21 cellular contexts compared by ENCODE assay signal in genomic region chr7:30963842-30964241, GRCh38. TPM values are rescaled to one million over a fixed set of nuclear protein-coding genes. Genes with fewer than 3 reads are reported as not detected.
DNase-seq lines count a peak whose midpoint lies in the region; ATAC-seq, FAIRE-seq and TF ChIP-seq lines count a peak whose summit lies in the region.
"Had no signal": no experiment of that assay in that cellular context is flagged by ENCODE, and none has a peak within 500 bp of the region (broad histone marks: within the 10 kb centered on the region; RNA-seq: fewer than 3 reads in every experiment).

GHRHR (plus strand) TSS chr7:30963953; CDS start chr7:30964069, 116 bp downstream.

- H3K9ac ChIP-seq in endodermal cell (ENCODE audit: extremely low read depth, low read length, poor library complexity, severe bottlenecking), result no peak within 1 kb of the TSS

- H3K4me1 ChIP-seq in endodermal cell (ENCODE audit: control insufficient read depth, insufficient read depth, low read length) (no peaks in the 10 kb centered on the region), HAP-1 (no peaks in the 10 kb centered on the region), Caco-2 (no peaks in the 10 kb centered on the region)

- in situ Hi-C loops in HAP-1 (cut with MboI; ENCODE audit: low sequenced_read_pairs), result no loop called here

- no peaks in the 10 kb centered on the region for H3K4me1 Mint-ChIP-seq in T-helper 17 cell
- H3K4me1 Mint-ChIP-seq in endodermal cell, result no peaks in the 10 kb centered on the region
- H3K4me1 Mint-ChIP-seq in natural killer cell treated with Interleukin-12 subunit alpha and Interleukin-12 subunit beta and Interleukin-15 and Interleukin-18, amount 100 ng/mL, for 72 hours (ENCODE audit: low read depth in 2 of 2), result no peaks in the 10 kb centered on the region
- H3K4me1 Mint-ChIP-seq in Caco-2 (ENCODE audit: low read depth, unreplicated experiment), result no peaks in the 10 kb centered on the region

- no peak within 1 kb of the TSS for H3K27ac ChIP-seq in endodermal cell (ENCODE audit: low read depth, low read length)
- H3K27ac ChIP-seq: C4-2B had no signal

- intact Hi-C loops in Caco-2 (cut with micrococcal nuclease; ENCODE audit: unreplicated experiment), result no loop called here

- peak; percentile 75 for FAIRE-seq in urothelium cell line (lab: Jason Lieb, UNC)
- FAIRE-seq: A204.1, H1, HepG2 had no signal

- peaks cover 14% of the 10 kb centered on the region for H3K27me3 ChIP-seq in endodermal cell (ENCODE audit: control insufficient read depth, insufficient read depth, low read length, poor library complexity, severe bottlenecking)
- H3K27me3 ChIP-seq in HAP-1 (ENCODE audit: low read depth), result no peaks in the 10 kb centered on the region
- no peaks in the 10 kb centered on the region for H3K27me3 ChIP-seq in Caco-2 (replicated peaks; ENCODE audit: control insufficient read depth, insufficient read depth, low read length)

- DNase-seq in T-helper 17 cell (no peak), endodermal cell (peak; percentile 36), urothelium cell line (ENCODE audit: low spot score) (no peak), HAP-1 (ENCODE audit: low spot score in 2 of 2) (no peak), activated gamma-delta T cell treated with Interleukin-2 at 50 U/mL for 16 hours (no peak), Caco-2 (no peak)
- no peak for DNase-seq in natural killer cell treated with Interleukin-12 subunit alpha and Interleukin-12 subunit beta and Interleukin-15 and Interleukin-18, amount 100 ng/mL, for 72 hours (ENCODE audit: low spot score)
- DNase-seq: ACHN; AML-193; CD4-positive, alpha-beta T cell; DMS153; DMS79; GDM1; H9 had no signal

- H3K36me3 ChIP-seq in endodermal cell (ENCODE audit: control insufficient read depth, insufficient read depth, low read length) (no peaks in the 10 kb centered on the region), HAP-1 (replicated peaks) (no peaks in the 10 kb centered on the region), Caco-2 (ENCODE audit: control insufficient read depth, insufficient read depth, low read length) (no peaks in the 10 kb centered on the region)

- ATAC-seq in T-helper 17 cell, result no peak
- ATAC-seq in natural killer cell treated with Interleukin-12 subunit alpha and Interleukin-12 subunit beta and Interleukin-15 and Interleukin-18, amount 100 ng/mL, for 72 hours, result peak; percentile 7 to 40
- ATAC-seq: HepG2 had no signal

- no peak within 1 kb of the TSS for H3K4me3 Mint-ChIP-seq in T-helper 17 cell
- H3K4me3 Mint-ChIP-seq in endodermal cell, result no peak within 1 kb of the TSS
- H3K4me3 Mint-ChIP-seq in natural killer cell treated with Interleukin-12 subunit alpha and Interleukin-12 subunit beta and Interleukin-15 and Interleukin-18, amount 100 ng/mL, for 72 hours, result no peak within 1 kb of the TSS
- no peak within 1 kb of the TSS for H3K4me3 Mint-ChIP-seq in Caco-2 (ENCODE audit: unreplicated experiment)
- H3K4me3 Mint-ChIP-seq: CD4-positive, alpha-beta T cell; H9 had no signal

- CTCF ChIA-PET in Caco-2 (lab: Charles Lee), result no interaction called here

- POLR2A ChIA-PET in Caco-2 (lab: Charles Lee), result no interaction called here

- no peaks in the 10 kb centered on the region for H3K36me3 Mint-ChIP-seq in T-helper 17 cell (ENCODE audit: low read depth)
- H3K36me3 Mint-ChIP-seq in endodermal cell (ENCODE audit: low read depth), result no peaks in the 10 kb centered on the region
- no peaks in the 10 kb centered on the region for H3K36me3 Mint-ChIP-seq in natural killer cell treated with Interleukin-12 subunit alpha and Interleukin-12 subunit beta and Interleukin-15 and Interleukin-18, amount 100 ng/mL, for 72 hours
- no peaks in the 10 kb centered on the region for H3K36me3 Mint-ChIP-seq in Caco-2 (ENCODE audit: insufficient read depth, unreplicated experiment)
- H3K36me3 Mint-ChIP-seq: IgD-negative memory B cell had no signal

- no peaks in the 10 kb centered on the region for H3K9me3 Mint-ChIP-seq in endodermal cell
- no peaks in the 10 kb centered on the region for H3K9me3 Mint-ChIP-seq in natural killer cell treated with Interleukin-12 subunit alpha and Interleukin-12 subunit beta and Interleukin-15 and Interleukin-18, amount 100 ng/mL, for 72 hours
- no peaks in the 10 kb centered on the region for H3K9me3 Mint-ChIP-seq in Caco-2 (ENCODE audit: unreplicated experiment)
- H3K9me3 Mint-ChIP-seq: CD4-positive, alpha-beta T cell had no signal

- H3K4me3 ChIP-seq in endodermal cell (ENCODE audit: low read length) (no peak within 1 kb of the TSS), HAP-1 (no peak within 1 kb of the TSS), Caco-2 (ENCODE audit: low read depth, low read length) (no peak within 1 kb of the TSS)

- H3K9me3 ChIP-seq in T-helper 17 cell (ENCODE audit: control insufficient read depth, low read length, poor library complexity, severe bottlenecking) (no peaks in the 10 kb centered on the region), endodermal cell (ENCODE audit: control insufficient read depth, low read length) (no peaks in the 10 kb centered on the region), HAP-1 (no peaks in the 10 kb centered on the region), Caco-2 (no peaks in the 10 kb centered on the region)

- peaks cover 32% of the 10 kb centered on the region for H3K27me3 Mint-ChIP-seq in T-helper 17 cell
- peaks cover 15% of the 10 kb centered on the region for H3K27me3 Mint-ChIP-seq in endodermal cell (ENCODE audit: insufficient read depth)
- peaks cover 16 to 22% of the 10 kb centered on the region in 2 donors for H3K27me3 Mint-ChIP-seq in natural killer cell treated with Interleukin-12 subunit alpha and Interleukin-12 subunit beta and Interleukin-15 and Interleukin-18, amount 100 ng/mL, for 72 hours
- peaks cover 6% of the 10 kb centered on the region for H3K27me3 Mint-ChIP-seq in Caco-2 (ENCODE audit: insufficient read depth, unreplicated experiment)

- no TSS peak for BruUV-seq in Caco-2 (replicated peaks; lab: Mats Ljungman, UMichigan)

- WGBS in endodermal cell (ENCODE audit: insufficient coverage in 1 of 2, insufficient read length in 1 of 2), 2 experiments, result 90 to 91% methylated on average over 10 to 11 of the region's 11 CpGs

- no peak for TF ChIP-seq CTCF in endodermal cell (conservative IDR thresholded peaks at IDR 0.05)
- TF ChIP-seq CTCF in Caco-2 (IDR thresholded peaks at IDR 0.05; ENCODE audit: insufficient read depth in 1 of 2, low read depth in 1 of 2, low read length in 1 of 2, severe bottlenecking in 1 of 2, unreplicated experiment in 1 of 2), result no peak

- peak within 1 kb of the TSS; percentile 43 for H3K27ac Mint-ChIP-seq in T-helper 17 cell
- no peak within 1 kb of the TSS for H3K27ac Mint-ChIP-seq in endodermal cell
- H3K27ac Mint-ChIP-seq in natural killer cell treated with Interleukin-12 subunit alpha and Interleukin-12 subunit beta and Interleukin-15 and Interleukin-18, amount 100 ng/mL, for 72 hours, result no peak within 1 kb of the TSS
- H3K27ac Mint-ChIP-seq in Caco-2 (ENCODE audit: unreplicated experiment), result no peak within 1 kb of the TSS
- H3K27ac Mint-ChIP-seq: CD4-positive, alpha-beta T cell; H9; IgD-negative memory B cell had no signal

RNA-seq across cellular contexts. Expression of gene GHRHR, which starts in this region (rescaled TPM):
- not detected for total RNA-seq in T-helper 17 cell
- total RNA-seq in endodermal cell, result not detected
- polyA plus RNA-seq in endodermal cell (2013, experiment 1 of 2), result not detected
- not detected for polyA plus RNA-seq in endodermal cell (2013, experiment 2 of 2)
- not detected for total RNA-seq in natural killer cell treated with Interleukin-12 subunit alpha and Interleukin-12 subunit beta and Interleukin-15 and Interleukin-18, amount 100 ng/mL, for 72 hours
- total RNA-seq in Caco-2 (2022), result not detected in 2 replicates
- total RNA-seq: CD4-positive, alpha-beta T cell; Daoy; HepG2 had no signal
- polyA plus RNA-seq: BJ, HepG2, IgD-negative memory B cell had no signal

Comparison
In these comparisons a context has a peak if more than half of its experiments do, and no peak if none do; other contexts are left out.
1. Peak in DNase-seq in endodermal cell; RNA of the gene not detected or under 1 TPM.
2. Peak in ATAC-seq in natural killer cell treated with Interleukin-12 subunit alpha and Interleukin-12 subunit beta and Interleukin-15 and Interleukin-18, amount 100 ng/mL, for 72 hours; RNA of the gene not detected or under 1 TPM.